In genomic region chr20:5843054-5843731, GRCh38 we compare ENCODE assay signal across 9 cellular contexts.
A peak's percentile ranks its signal among the peaks of the same experiment; 100 is the strongest.
DNase-seq lines count a peak whose midpoint lies in the region; ATAC-seq and TF ChIP-seq lines count a peak whose summit lies in the region.
"Had no signal": no experiment of that assay in that cellular context is flagged by ENCODE, and none has a peak within 500 bp of the region (broad histone marks: within the 10 kb centered on the region; RNA-seq: fewer than 3 reads in every experiment).

No MANE protein-coding gene starts in this region.

- no peak overlapping the region for H3K4me3 Mint-ChIP-seq in mesothelial cell of epicardium

- peaks cover 12% of the 10 kb centered on the region for H3K9me3 Mint-ChIP-seq in mesothelial cell of epicardium

- DNase-seq in mesothelial cell of epicardium (ENCODE audit: low spot score in 2 of 2, unreplicated experiment in 2 of 2) (no peak), COR-L47 (lab: John Stamatoyannopoulos, UW) (no peak), COLO829 (ENCODE audit: low spot score) (no peak), NCI-H2227 (lab: John Stamatoyannopoulos, UW; ENCODE audit: unreplicated experiment) (no peak), NCI-H748 treated with DMSO at 0.1 percent for 48 hours (lab: John Stamatoyannopoulos, UW) (no peak)
- DNase-seq: MG63 had no signal

- H3K36me3 Mint-ChIP-seq in mesothelial cell of epicardium: peaks cover 2% of the 10 kb centered on the region

- H3K27ac Mint-ChIP-seq in mesothelial cell of epicardium: peak overlapping the region; percentile 74

- peaks cover 49% of the 10 kb centered on the region for H3K4me1 Mint-ChIP-seq in mesothelial cell of epicardium

- no peak for TF ChIP-seq CTCF in mesothelial cell of epicardium (IDR thresholded peaks at IDR 0.05; ENCODE audit: unreplicated experiment)

- H3K27me3 Mint-ChIP-seq in mesothelial cell of epicardium (ENCODE audit: low read depth): no peaks in the 10 kb centered on the region

- ATAC-seq in GM18858 (IDR thresholded peaks at IDR 0.05; ENCODE audit: unreplicated experiment) (peak; percentile 59), GM21717 (IDR thresholded peaks at IDR 0.05; ENCODE audit: unreplicated experiment) (peak; percentile 62), HG03520 (IDR thresholded peaks at IDR 0.05; ENCODE audit: unreplicated experiment) (peak; percentile 50)
